ENCODE assay signal across 2 cellular contexts in genomic region chr2:119489232-119489952, GRCh38.
TF ChIP-seq lines count a peak whose summit lies in the region.

No MANE protein-coding gene starts in this region.

TF ChIP-seq in A549, 52 proteins besides CTCF, POLR2A, EP300 and RAD21:
- TF ChIP-seq EHMT2 (IDR thresholded peaks at IDR 0.05; ENCODE audit: low read depth) (no peak), POLR2AphosphoS2 (conservative IDR thresholded peaks at IDR 0.05; ENCODE audit: low read length) (no peak), PHF8 (IDR thresholded peaks at IDR 0.05; ENCODE audit: borderline replicate concordance, low read depth) (no peak)

TF ChIP-seq in H1, 55 proteins besides CTCF, POLR2A, EP300 and RAD21:
- TF ChIP-seq TAF1 (IDR thresholded peaks at IDR 0.05; ENCODE audit: low read depth, low read length) (no peak), TEAD4 (IDR thresholded peaks at IDR 0.05; ENCODE audit: low read depth, low read length) (no peak), JUN (IDR thresholded peaks at IDR 0.05; ENCODE audit: low read depth, low read length) (no peak)
